ENCODE assay signal across 23 cellular contexts in genomic region chr9:131874447-131874846, GRCh38.
"Had no signal": no experiment of that assay in that cellular context is flagged by ENCODE, and none has a peak within 500 bp of the region (broad histone marks: within the 10 kb centered on the region; RNA-seq: fewer than 3 reads in every experiment).

No MANE protein-coding gene starts in this region.

- H3K36me3 ChIP-seq: transverse colon had no signal

- H3K4me3 Mint-ChIP-seq: activated CD4-positive, alpha-beta memory T cell treated with anti-CD3 and anti-CD28 coated beads, Interleukin-2, amount 10 ng/mL, durations not matched to agents 7 days and 5 days; activated CD4-positive, alpha-beta T cell treated with anti-CD3 and anti-CD28 coated beads, Interleukin-2, amount 10 ng/mL, durations not matched to agents 7 days and 5 days; central memory CD8-positive, alpha-beta T cell; dendritic cell treated with granulocyte-macrophage colony-stimulating factor and Interleukin-4, amounts not matched to agents 40 ng/mL and 50 ng/mL, for 4 days; T-helper 17 cell had no signal

- H3K4me3 ChIP-seq: esophagus muscularis mucosa, transverse colon had no signal

- ATAC-seq: activated naive CD4-positive, alpha-beta T cell treated with anti-CD3 and anti-CD28 coated beads, Interleukin-2, amount 50 U/mL, for 72 hours; foreskin keratinocyte; left ventricle myocardium superior; T-helper 17 cell had no signal

- DNase-seq: activated CD4-positive, alpha-beta memory T cell treated with anti-CD3 and anti-CD28 coated beads, Interleukin-2, amount 10 ng/mL, durations not matched to agents 7 days and 5 days; activated CD4-positive, alpha-beta T cell treated with anti-CD3 and anti-CD28 coated beads for 1 hour; activated CD4-positive, alpha-beta T cell treated with anti-CD3 and anti-CD28 coated beads, Interleukin-2, amount 10 ng/mL, durations not matched to agents 7 days and 5 days; activated naive CD4-positive, alpha-beta T cell; activated T-cell treated with anti-CD3 and anti-CD28 coated beads, Interleukin-2, amount 50 U/mL, for 48 hours; anterior cingulate cortex; effector CD4-positive, alpha-beta T cell; foreskin keratinocyte; islet precursor cell; left ventricle myocardium superior; mammary epithelial cell; occipital lobe; right cardiac atrium; stimulated activated CD4-positive, alpha-beta T cell treated with anti-CD3 and anti-CD28 coated beads, Interleukin-2, amount 100 ng/mL, for 48 hours; stimulated activated naive CD4-positive, alpha-beta T cell treated with Interleukin-2 at 50 U/mL for 16 hours; T-helper 17 cell; T1000; transverse colon had no signal

- H3K27ac ChIP-seq: esophagus muscularis mucosa, foreskin keratinocyte, parathyroid adenoma, transverse colon had no signal

- H3K27me3 Mint-ChIP-seq: activated CD4-positive, alpha-beta memory T cell treated with anti-CD3 and anti-CD28 coated beads, Interleukin-2, amount 10 ng/mL, durations not matched to agents 7 days and 5 days; activated CD4-positive, alpha-beta T cell treated with anti-CD3 and anti-CD28 coated beads, Interleukin-2, amount 10 ng/mL, durations not matched to agents 7 days and 5 days; central memory CD8-positive, alpha-beta T cell; dendritic cell treated with granulocyte-macrophage colony-stimulating factor and Interleukin-4, amounts not matched to agents 40 ng/mL and 50 ng/mL, for 4 days; T-helper 17 cell had no signal

- H3K4me1 ChIP-seq: esophagus muscularis mucosa, foreskin keratinocyte, parathyroid adenoma, transverse colon had no signal

- H3K36me3 Mint-ChIP-seq: activated naive CD4-positive, alpha-beta T cell treated with anti-CD3 and anti-CD28 coated beads, Interleukin-2, amount 50 U/mL, for 72 hours had no signal

- H3K27ac Mint-ChIP-seq: activated CD4-positive, alpha-beta memory T cell treated with anti-CD3 and anti-CD28 coated beads, Interleukin-2, amount 10 ng/mL, durations not matched to agents 7 days and 5 days; dendritic cell treated with granulocyte-macrophage colony-stimulating factor and Interleukin-4, amounts not matched to agents 40 ng/mL and 50 ng/mL, for 4 days; T-helper 17 cell had no signal

- H3K9me3 Mint-ChIP-seq: activated CD4-positive, alpha-beta memory T cell treated with anti-CD3 and anti-CD28 coated beads, Interleukin-2, amount 10 ng/mL, durations not matched to agents 7 days and 5 days; activated CD4-positive, alpha-beta T cell treated with anti-CD3 and anti-CD28 coated beads, Interleukin-2, amount 10 ng/mL, durations not matched to agents 7 days and 5 days; activated naive CD4-positive, alpha-beta T cell treated with anti-CD3 and anti-CD28 coated beads, Interleukin-2, amount 50 U/mL, for 72 hours; central memory CD8-positive, alpha-beta T cell; dendritic cell treated with granulocyte-macrophage colony-stimulating factor and Interleukin-4, amounts not matched to agents 40 ng/mL and 50 ng/mL, for 4 days had no signal

- H3K9me3 ChIP-seq: esophagus muscularis mucosa, transverse colon had no signal

- H3K27me3 ChIP-seq: esophagus muscularis mucosa, foreskin keratinocyte, transverse colon had no signal
